Comparison of ENCODE assay signal across 8 cellular contexts in genomic region chr7:1432411-1433082, GRCh38. TPM values are rescaled to one million over a fixed set of nuclear protein-coding genes. Genes with fewer than 3 reads are reported as not detected.
A peak's percentile ranks its signal among the peaks of the same experiment; 100 is the strongest.
DNase-seq lines count a peak whose midpoint lies in the region; ATAC-seq and TF ChIP-seq lines count a peak whose summit lies in the region.

No MANE protein-coding gene starts in this region.

- no peaks in the 10 kb centered on the region for H3K36me3 Mint-ChIP-seq in activated naive CD4-positive, alpha-beta T cell treated with anti-CD3 and anti-CD28 coated beads, Interleukin-2, amount 50 U/mL, for 24 hours

- TF ChIP-seq CTCF in retinal pigment epithelial cell (conservative IDR thresholded peaks at IDR 0.05; ENCODE audit: low read depth, low read length) = peak; percentile 97

- no peaks in the 10 kb centered on the region for H3K9me3 Mint-ChIP-seq in activated naive CD4-positive, alpha-beta T cell treated with anti-CD3 and anti-CD28 coated beads, Interleukin-2, amount 50 U/mL, for 24 hours

- peaks cover 4% of the 10 kb centered on the region for H3K4me1 Mint-ChIP-seq in activated naive CD4-positive, alpha-beta T cell treated with anti-CD3 and anti-CD28 coated beads, Interleukin-2, amount 50 U/mL, for 24 hours

- peak; percentile 52 for ATAC-seq in Right ventricle myocardium inferior
- no peak for ATAC-seq in GM21423 (IDR thresholded peaks at IDR 0.05; ENCODE audit: unreplicated experiment)
- no peak for ATAC-seq in GM21723 (IDR thresholded peaks at IDR 0.05; ENCODE audit: unreplicated experiment)

- intact Hi-C loops in Right ventricle myocardium inferior (cut with DNase I) = loop anchor here (2.0 to 10.0 kb wide), 2 partner anchors 40 to 208 kb away; no protein-coding TSS in a partner anchor

- peaks cover 1% of the 10 kb centered on the region for H3K27me3 Mint-ChIP-seq in activated naive CD4-positive, alpha-beta T cell treated with anti-CD3 and anti-CD28 coated beads, Interleukin-2, amount 50 U/mL, for 24 hours

- DNase-seq in ELF-1 (ENCODE audit: low read depth, low spot score) (peak; percentile 75), HuH-7 (ENCODE audit: low spot score) (peak; percentile 92), SKM-1 treated with dmso at 0.1 percent for 144 hours (lab: John Stamatoyannopoulos, UW; ENCODE audit: unreplicated experiment) (peak; percentile 24), Right ventricle myocardium inferior (ENCODE audit: missing footprints) (peak; percentile 86), retinal pigment epithelial cell (ENCODE audit: low read depth) (no peak)

- H3K4me3 Mint-ChIP-seq in activated naive CD4-positive, alpha-beta T cell treated with anti-CD3 and anti-CD28 coated beads, Interleukin-2, amount 50 U/mL, for 24 hours = no peak overlapping the region

- H3K27ac Mint-ChIP-seq in activated naive CD4-positive, alpha-beta T cell treated with anti-CD3 and anti-CD28 coated beads, Interleukin-2, amount 50 U/mL, for 24 hours = peak overlapping the region; percentile 82

- no peak overlapping the region for H3K4me3 ChIP-seq in retinal pigment epithelial cell (ENCODE audit: low read length)

RNA-seq across cellular contexts. Expression of gene MICALL2, which starts 26.7 kb away (rescaled TPM):
- 9.0 TPM for total RNA-seq in Right ventricle myocardium inferior
